ENCODE assay signal across 8 cellular contexts in genomic region chr6:155313602-155314091, GRCh38. TPM values are rescaled to one million over a fixed set of nuclear protein-coding genes. Genes with fewer than 3 reads are reported as not detected.
DNase-seq lines count a peak whose midpoint lies in the region; ATAC-seq and TF ChIP-seq lines count a peak whose summit lies in the region.

No MANE protein-coding gene starts in this region.

- H3K27me3 ChIP-seq in OCI-LY3 (ENCODE audit: low read depth, low read length): no peaks in the 10 kb centered on the region

- H3K4me3 ChIP-seq in OCI-LY3 (ENCODE audit: low read length): peak overlapping the region; percentile 97
- H3K4me3 ChIP-seq in mesodermal cell (ENCODE audit: extremely low read depth, insufficient read depth, low read length, poor library complexity, severe bottlenecking): peak overlapping the region; percentile 96

- H3K9ac ChIP-seq in OCI-LY3 (ENCODE audit: low read length): peak overlapping the region; percentile 91

- H3K9me3 ChIP-seq in OCI-LY3 (ENCODE audit: insufficient read depth, low read length) (no peaks in the 10 kb centered on the region), mesodermal cell (ENCODE audit: control insufficient read depth, low read length) (no peaks in the 10 kb centered on the region)

- WGBS in mesodermal cell (ENCODE audit: insufficient coverage in 2 of 2), 2 experiments: 0 to 3% methylated on average over 7 to 9 of the region's 15 CpGs

- H2AFZ ChIP-seq in OCI-LY3 (ENCODE audit: low read depth, low read length): peak overlapping the region; percentile 78

- H3K79me2 ChIP-seq in OCI-LY3 (ENCODE audit: low read length): peaks cover 12% of the 10 kb centered on the region

- H3K36me3 ChIP-seq in OCI-LY3 (replicated peaks; ENCODE audit: low read depth, low read length) (peaks cover 14% of the 10 kb centered on the region), mesodermal cell (ENCODE audit: control insufficient read depth, insufficient read depth, low read length) (peaks cover 27% of the 10 kb centered on the region)

- H4K20me1 ChIP-seq in OCI-LY3 (ENCODE audit: insufficient read depth, low read length): no peaks in the 10 kb centered on the region

- H3K4me1 ChIP-seq in OCI-LY3 (ENCODE audit: low read length) (peaks cover 3% of the 10 kb centered on the region; the same call in 1 of the 2 replicates), mesodermal cell (ENCODE audit: control insufficient read depth, insufficient read depth, low read length, poor library complexity, severe bottlenecking) (peaks cover 11% of the 10 kb centered on the region)

- no peak for TF ChIP-seq CTCF in OCI-LY3 (IDR thresholded peaks at IDR 0.05; ENCODE audit: low read depth, low read length)

- H3K27ac ChIP-seq in OCI-LY3 (ENCODE audit: low read length): peak overlapping the region; percentile 59
- peak overlapping the region; percentile 78 for H3K27ac ChIP-seq in cingulate gyrus (ENCODE audit: low read depth, low read length)
- peak overlapping the region; percentile 68 for H3K27ac ChIP-seq in mesodermal cell (ENCODE audit: low read depth, low read length, severe bottlenecking)

- ATAC-seq in HG03025 (IDR thresholded peaks at IDR 0.05; ENCODE audit: low FRiP score, unreplicated experiment): peak; percentile 20

- peak; percentile 29 for DNase-seq in stimulated activated CD4-positive, alpha-beta T cell treated with anti-CD3 and anti-CD28 coated beads, Interleukin-15, amount 100 ng/mL, for 24 hours
- no peak for DNase-seq in stimulated activated CD4-positive, alpha-beta T cell treated with anti-CD3 and anti-CD28 coated beads, Interleukin-1b, Interleukin-23, amount 100 ng/mL, for 48 hours
- DNase-seq in effector CD8-positive, alpha-beta T cell (lab: John Stamatoyannopoulos, UW): no peak
- DNase-seq in GDM1 (lab: John Stamatoyannopoulos, UW): no peak

- H3K4me2 ChIP-seq in OCI-LY3 (ENCODE audit: low read length): peak overlapping the region; percentile 83

RNA-seq across cellular contexts. Expression of gene TFB1M, which starts 0.6 kb away (rescaled TPM):
- polyA plus RNA-seq in mesodermal cell (2013, experiment 1 of 2): 29.2 TPM
- 26.8 TPM for polyA plus RNA-seq in mesodermal cell (2013, experiment 2 of 2)

RNA-seq across cellular contexts. Expression of gene CLDN20, which starts 49.8 kb away (rescaled TPM):
- polyA plus RNA-seq in mesodermal cell (2013, experiment 1 of 2): not detected
- not detected for polyA plus RNA-seq in mesodermal cell (2013, experiment 2 of 2)
